18 cellular contexts compared by ENCODE assay signal in genomic region chr4:126271266-126271665, GRCh38.
"Had no signal": no experiment of that assay in that cellular context is flagged by ENCODE, and none has a peak within 500 bp of the region (broad histone marks: within the 10 kb centered on the region; RNA-seq: fewer than 3 reads in every experiment).

No MANE protein-coding gene starts in this region.

- H3K27me3 ChIP-seq: breast epithelium, heart right ventricle, ovary, uterus had no signal

- DNase-seq: activated CD4-positive, alpha-beta T cell treated with anti-CD3 and anti-CD28 coated beads for 1 hour; activated CD8-positive, alpha-beta memory T cell treated with anti-CD3 and anti-CD28 coated beads, Interleukin-2, amount 50 U/mL, for 4 hours; activated naive CD4-positive, alpha-beta T cell; activated T-cell treated with anti-CD3 and anti-CD28 coated beads, Interleukin-2, amount 50 U/mL, for 24 hours; heart right ventricle; naive thymus-derived CD8-positive, alpha-beta T cell; ovary; right cardiac atrium; stimulated activated CD4-positive, alpha-beta T cell treated with anti-CD3 and anti-CD28 coated beads, Interleukin-12 subunit alpha, Interleukin-12 subunit beta, amount 100 ng/mL, for 4 hours; stimulated activated CD4-positive, alpha-beta T cell treated with anti-CD3 and anti-CD28 coated beads, Interleukin-4, amount 100 ng/mL, for 4 hours; stimulated activated naive CD8-positive, alpha-beta T cell treated with anti-CD3 and anti-CD28 coated beads, Interleukin-15, Interleukin-2, amounts not matched to agents 100 U/mL and 50 U/mL, for 24 hours; T-helper 1 cell; uterus had no signal

- H3K27ac ChIP-seq: breast epithelium, coronary artery, heart right ventricle, ovary, prostate gland, uterus had no signal

- H3K4me3 ChIP-seq: breast epithelium, coronary artery, heart right ventricle, lung, ovary, prostate gland, uterus had no signal

- H3K36me3 ChIP-seq: breast epithelium, heart right ventricle, ovary, prostate gland, uterus had no signal

- ATAC-seq: heart right ventricle; left lobe of liver; naive thymus-derived CD8-positive, alpha-beta T cell; right cardiac atrium; stimulated activated naive CD8-positive, alpha-beta T cell treated with anti-CD3 and anti-CD28 coated beads, Interleukin-15, Interleukin-2, amounts not matched to agents 100 U/mL and 50 U/mL, for 24 hours had no signal

- H3K9me3 ChIP-seq: breast epithelium, heart right ventricle, ovary, prostate gland, uterus had no signal

- H3K4me1 ChIP-seq: breast epithelium, prostate gland, uterus had no signal
